ENCODE assay signal across 9 cellular contexts in the genomic region with DNA sequence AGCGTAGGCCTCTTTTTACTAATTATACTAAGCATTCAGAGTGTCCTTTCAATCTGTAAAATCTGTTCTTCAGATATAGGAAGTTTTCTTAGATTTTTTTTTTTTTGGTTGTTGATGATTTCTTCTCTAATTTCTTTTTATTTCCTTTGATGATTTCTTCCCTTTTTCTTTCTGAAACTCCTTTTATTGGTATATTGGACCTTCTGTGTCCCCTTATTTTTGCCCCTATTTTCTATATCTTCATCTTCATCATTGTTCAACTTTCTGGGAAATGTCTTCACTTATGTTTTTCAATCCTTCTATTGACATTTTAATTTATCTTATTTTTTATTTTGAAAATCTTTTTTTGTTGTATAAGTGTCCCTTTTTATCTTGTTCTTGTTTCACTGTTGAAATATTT.
"Had no signal": no experiment of that assay in that cellular context is flagged by ENCODE, and none has a peak within 500 bp of the region (broad histone marks: within the 10 kb centered on the region; RNA-seq: fewer than 3 reads in every experiment).

No MANE protein-coding gene starts in this region.

- H3K9ac ChIP-seq: KMS-11 had no signal

- H3K27ac ChIP-seq: HL-60, KMS-11 had no signal

- DNase-seq: H9, HCEC 1CT, HFFc6, IMR-90, Karpas-422, KBM-7 had no signal

- H3K4me3 ChIP-seq: GM23338 had no signal

- H3K4me2 ChIP-seq: GM23338, KMS-11 had no signal

- H2AFZ ChIP-seq: GM23338 had no signal

- ATAC-seq: GM23338 had no signal
